In the genomic region with DNA sequence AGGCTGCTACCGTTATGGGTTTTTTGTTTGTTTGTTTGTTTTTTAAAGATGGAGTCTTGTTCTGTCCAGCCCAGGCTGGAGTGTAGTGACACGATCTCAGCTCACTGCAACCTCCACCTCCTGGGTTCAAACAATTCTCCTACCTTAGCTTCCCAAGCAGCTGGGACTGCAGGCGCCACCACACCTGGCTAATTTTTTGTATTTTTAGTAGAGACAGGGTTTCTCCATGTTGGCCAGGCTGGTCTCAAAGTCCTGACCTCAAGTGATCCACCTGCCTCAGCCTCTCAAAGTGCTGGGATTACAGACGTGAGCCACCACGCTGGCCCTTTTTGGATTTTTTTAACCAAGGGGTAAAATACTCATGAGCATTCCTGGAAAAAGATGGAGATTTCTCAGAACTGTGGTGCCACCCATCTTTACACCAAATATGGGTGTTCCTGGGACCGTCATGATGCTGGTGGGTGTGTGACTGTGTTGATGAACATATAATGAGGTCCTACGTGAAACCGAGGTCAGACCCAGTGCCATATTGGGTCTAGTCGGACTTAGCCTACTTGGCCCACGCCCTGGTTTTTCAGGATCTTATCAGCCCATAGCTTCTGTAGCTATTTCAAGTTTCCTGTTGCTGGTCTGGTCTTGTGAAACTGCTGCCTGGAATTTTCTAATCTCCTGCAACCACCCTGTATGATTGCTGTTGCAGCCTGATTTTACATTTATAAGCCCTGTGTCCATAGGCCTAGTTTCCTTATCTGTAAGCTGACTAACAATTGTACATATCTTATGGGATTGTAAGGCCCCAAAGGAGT, we compare ENCODE assay signal across 9 cellular contexts. TPM values are rescaled to one million over a fixed set of nuclear protein-coding genes. Genes with fewer than 3 reads are reported as not detected.
A peak's percentile ranks its signal among the peaks of the same experiment; 100 is the strongest.
DNase-seq lines count a peak whose midpoint lies in the region; ATAC-seq and TF ChIP-seq lines count a peak whose summit lies in the region.
"Had no signal": no experiment of that assay in that cellular context is flagged by ENCODE, and none has a peak within 500 bp of the region (broad histone marks: within the 10 kb centered on the region; RNA-seq: fewer than 3 reads in every experiment).

No MANE protein-coding gene starts in this region.

- H4K20me1 ChIP-seq in hepatocyte (ENCODE audit: insufficient read depth, poor library complexity, severe bottlenecking): peaks cover 29% of the 10 kb centered on the region

- H3K27me3 Mint-ChIP-seq in activated CD4-positive, alpha-beta T cell treated with anti-CD3 and anti-CD28 coated beads for 36 hours: no peaks in the 10 kb centered on the region
- H3K27me3 Mint-ChIP-seq in activated naive CD4-positive, alpha-beta T cell treated with anti-CD3 and anti-CD28 coated beads, Interleukin-2, amount 10 ng/mL, durations not matched to agents 7 days and 5 days: no peaks in the 10 kb centered on the region

- no peak overlapping the region for H3K4me3 Mint-ChIP-seq in activated CD4-positive, alpha-beta T cell treated with anti-CD3 and anti-CD28 coated beads for 36 hours
- H3K4me3 Mint-ChIP-seq in activated naive CD4-positive, alpha-beta T cell treated with anti-CD3 and anti-CD28 coated beads, Interleukin-2, amount 10 ng/mL, durations not matched to agents 7 days and 5 days: no peak overlapping the region

- H3K4me1 ChIP-seq in hepatocyte (ENCODE audit: insufficient read depth) (peaks cover 23% of the 10 kb centered on the region), thoracic aorta (ENCODE audit: control insufficient read depth in 1 of 2, low read depth in 2 of 2) (peaks cover 29 to 44% of the 10 kb centered on the region in 2 donors)

- DNase-seq in activated CD4-positive, alpha-beta T cell treated with anti-CD3 and anti-CD28 coated beads for 36 hours: peak; percentile 24
- DNase-seq in activated CD4-positive, alpha-beta T cell treated with anti-CD3 and anti-CD28 coated beads for 48 hours: no peak
- peak; percentile 46 for DNase-seq in activated naive CD4-positive, alpha-beta T cell treated with anti-CD3 and anti-CD28 coated beads, Interleukin-2, amount 10 ng/mL, durations not matched to agents 7 days and 5 days
- DNase-seq in hepatocyte (ENCODE audit: low spot score) (peak; percentile 73), thoracic aorta (ENCODE audit: low spot score) (peak; percentile 79), GM10266 (ENCODE audit: extremely low spot score) (no peak), DMS79 (lab: John Stamatoyannopoulos, UW) (no peak)

- peaks cover 42% of the 10 kb centered on the region for H3K79me2 ChIP-seq in hepatocyte

- H3K4me3 ChIP-seq in hepatocyte (no peak overlapping the region), thoracic aorta (peak overlapping the region; percentile 25)

- no peaks in the 10 kb centered on the region for H3K9me2 ChIP-seq in hepatocyte (replicated peaks; ENCODE audit: insufficient read depth)

- H3K36me3 ChIP-seq in hepatocyte (replicated peaks; ENCODE audit: insufficient read depth, low read depth) (no peaks in the 10 kb centered on the region), thoracic aorta (peaks cover 40% of the 10 kb centered on the region)

- TF ChIP-seq CTCF in hepatocyte (IDR thresholded peaks at IDR 0.05; ENCODE audit: poor library complexity): no peak
- TF ChIP-seq CTCF in thoracic aorta (IDR thresholded peaks at IDR 0.05): no peak
- TF ChIP-seq CTCF in GM10266 (IDR thresholded peaks at IDR 0.05; ENCODE audit: control insufficient read depth, insufficient read depth, low read depth, missing control alignments): no peak

- intact Hi-C loops in activated CD4-positive, alpha-beta T cell treated with anti-CD3 and anti-CD28 coated beads for 36 hours (cut with DNase I, micrococcal nuclease): loop anchor here in 1 of 2 experiments (10.0 kb wide), 5 partner anchors 456 to 796 kb away; a partner anchor contains a TSS

- WGBS in hepatocyte (ENCODE audit: low lambda C conversion rate, missing lambda C conversion rate): 73% methylated on average over 10 of the region's 10 CpGs

- H3K4me2 ChIP-seq in hepatocyte: no peak overlapping the region

- POLR2A ChIA-PET in activated CD4-positive, alpha-beta T cell treated with anti-CD3 and anti-CD28 coated beads for 36 hours (lab: Charles Lee): interaction anchor here (0.6 kb wide), 1 partner anchor 1000 kb away, joined by 5 read pairs; no protein-coding TSS in a partner anchor

- H3K9me3 ChIP-seq in hepatocyte (ENCODE audit: low read depth) (no peaks in the 10 kb centered on the region), thoracic aorta (no peaks in the 10 kb centered on the region)

- H3K27me3 ChIP-seq in hepatocyte (no peaks in the 10 kb centered on the region), thoracic aorta (replicated peaks; ENCODE audit: insufficient read depth) (no peaks in the 10 kb centered on the region)

- no peak for ATAC-seq in activated CD4-positive, alpha-beta T cell treated with anti-CD3 and anti-CD28 coated beads for 36 hours
- ATAC-seq in thoracic aorta (ENCODE audit: insufficient number of reproducible peaks, low FRiP score, low read depth): peak; percentile 64
- no peak for ATAC-seq in GM19397 (IDR thresholded peaks at IDR 0.05; ENCODE audit: unreplicated experiment)

- H3K36me3 Mint-ChIP-seq in activated CD4-positive, alpha-beta T cell treated with anti-CD3 and anti-CD28 coated beads for 36 hours (ENCODE audit: low read depth): peaks cover 46% of the 10 kb centered on the region
- peaks cover 38% of the 10 kb centered on the region for H3K36me3 Mint-ChIP-seq in activated naive CD4-positive, alpha-beta T cell treated with anti-CD3 and anti-CD28 coated beads, Interleukin-2, amount 10 ng/mL, durations not matched to agents 7 days and 5 days

- no peak overlapping the region for H2AFZ ChIP-seq in hepatocyte

- H3K4me1 Mint-ChIP-seq in activated CD4-positive, alpha-beta T cell treated with anti-CD3 and anti-CD28 coated beads for 36 hours: peaks cover 44% of the 10 kb centered on the region
- H3K4me1 Mint-ChIP-seq in activated naive CD4-positive, alpha-beta T cell treated with anti-CD3 and anti-CD28 coated beads, Interleukin-2, amount 10 ng/mL, durations not matched to agents 7 days and 5 days: peaks cover 50% of the 10 kb centered on the region

- CTCF ChIA-PET in activated CD4-positive, alpha-beta T cell treated with anti-CD3 and anti-CD28 coated beads for 36 hours (lab: Charles Lee): interaction anchor here (1.4 to 2.0 kb wide), 2 partner anchors 36 to 91 kb away, joined by 3 to 5 read pairs; no protein-coding TSS in a partner anchor
- CTCF ChIA-PET in activated naive CD4-positive, alpha-beta T cell treated with anti-CD3 and anti-CD28 coated beads, Interleukin-2, amount 10 ng/mL, durations not matched to agents 7 days and 5 days (lab: Charles Lee): no interaction called here

- H3K27ac ChIP-seq in hepatocyte (peak overlapping the region; percentile 78), thoracic aorta (peak overlapping the region; percentile 69 to 80)

- H3K9me3 Mint-ChIP-seq in activated CD4-positive, alpha-beta T cell treated with anti-CD3 and anti-CD28 coated beads for 36 hours (ENCODE audit: low read depth): no peaks in the 10 kb centered on the region
- peaks cover 3% of the 10 kb centered on the region for H3K9me3 Mint-ChIP-seq in activated naive CD4-positive, alpha-beta T cell treated with anti-CD3 and anti-CD28 coated beads, Interleukin-2, amount 10 ng/mL, durations not matched to agents 7 days and 5 days

- H3K27ac Mint-ChIP-seq in activated CD4-positive, alpha-beta T cell treated with anti-CD3 and anti-CD28 coated beads for 36 hours: peak overlapping the region; percentile 70
- peak overlapping the region; percentile 71 for H3K27ac Mint-ChIP-seq in activated naive CD4-positive, alpha-beta T cell treated with anti-CD3 and anti-CD28 coated beads, Interleukin-2, amount 10 ng/mL, durations not matched to agents 7 days and 5 days

RNA-seq across cellular contexts. Expression of a gene that starts 6.2 kb away (rescaled TPM):
- 10 to 100 TPM; 51.6 to 62.4 TPM for total RNA-seq in activated CD4-positive, alpha-beta T cell treated with anti-CD3 and anti-CD28 coated beads for 36 hours
- total RNA-seq in hepatocyte: 67.1 and 83.1 TPM in 2 replicates
- 172 and 218 TPM in 2 replicates for polyA plus RNA-seq in hepatocyte
- total RNA-seq in thoracic aorta: 100 to 1,000 TPM; 108 to 139 TPM

RNA-seq across cellular contexts. Expression of a gene that starts 10.0 kb away (rescaled TPM):
- 10 to 100 TPM in 1 of 2 experiments, 1 to 10 TPM in 1; 7.0 to 10.9 TPM for total RNA-seq in activated CD4-positive, alpha-beta T cell treated with anti-CD3 and anti-CD28 coated beads for 36 hours
- total RNA-seq in hepatocyte (7.3 and 8.3 TPM in 2 replicates), thoracic aorta (10 to 100 TPM; 45.1 to 45.2 TPM)
- 15.1 and 25.8 TPM in 2 replicates for polyA plus RNA-seq in hepatocyte

RNA-seq across cellular contexts. Expression of a gene that starts 20.1 kb away (rescaled TPM):
- total RNA-seq in activated CD4-positive, alpha-beta T cell treated with anti-CD3 and anti-CD28 coated beads for 36 hours: under 1 TPM; 0.37 to 0.87 TPM
- total RNA-seq in hepatocyte: not detected in 2 replicates
- not detected in 2 replicates for polyA plus RNA-seq in hepatocyte
- under 1 TPM; 0.27 to 0.78 TPM for total RNA-seq in thoracic aorta
- total RNA-seq: myocyte had no signal

RNA-seq across cellular contexts. Expression of a gene that starts 21.7 kb away (rescaled TPM):
- 100 to 1,000 TPM; 115 to 118 TPM for total RNA-seq in activated CD4-positive, alpha-beta T cell treated with anti-CD3 and anti-CD28 coated beads for 36 hours
- total RNA-seq in hepatocyte (233 and 283 TPM in 2 replicates), thoracic aorta (100 to 1,000 TPM; 415 to 671 TPM)
- 332 and 339 TPM in 2 replicates for polyA plus RNA-seq in hepatocyte

RNA-seq across cellular contexts. Expression of a gene that starts 42.1 kb away (rescaled TPM):
- total RNA-seq in activated CD4-positive, alpha-beta T cell treated with anti-CD3 and anti-CD28 coated beads for 36 hours: under 1 TPM; 0.21 to 0.83 TPM
- total RNA-seq in hepatocyte (64.1 and 67.6 TPM in 2 replicates), thoracic aorta (10 to 100 TPM; 10.2 to 16.8 TPM)
- polyA plus RNA-seq in hepatocyte: 91.9 and 107 TPM in 2 replicates

Comparison
In these comparisons a context has a peak if more than half of its experiments do, and no peak if none do; other contexts are left out.
1. DNase-seq: peak in activated CD4-positive, alpha-beta T cell treated with anti-CD3 and anti-CD28 coated beads for 36 hours (single experiment), activated naive CD4-positive, alpha-beta T cell treated with anti-CD3 and anti-CD28 coated beads, Interleukin-2, amount 10 ng/mL, durations not matched to agents 7 days and 5 days (single experiment), hepatocyte (single experiment) and thoracic aorta (single experiment); none in activated CD4-positive, alpha-beta T cell treated with anti-CD3 and anti-CD28 coated beads for 48 hours (single experiment), GM10266 (single experiment) and DMS79 (single experiment).